28 cellular contexts compared by ENCODE assay signal in the genomic region with DNA sequence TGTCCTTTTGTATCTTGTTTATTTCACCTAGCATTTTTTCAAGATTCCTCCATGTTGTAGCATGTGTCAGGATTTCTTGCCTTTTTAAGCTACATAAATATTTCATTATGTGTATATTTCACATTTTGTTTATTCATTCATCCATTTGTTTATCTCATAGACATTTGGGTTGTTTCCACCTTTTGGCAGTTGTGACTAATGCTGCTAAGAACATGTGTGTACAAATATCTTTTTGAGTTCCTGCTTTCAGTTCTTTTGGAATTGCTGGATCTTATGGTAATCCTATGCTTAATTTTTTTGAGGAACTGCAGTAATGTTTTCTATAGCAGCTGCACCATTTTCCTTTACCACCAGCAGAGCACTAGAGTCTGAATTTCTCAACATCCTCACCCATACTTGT.
"Had no signal": no experiment of that assay in that cellular context is flagged by ENCODE, and none has a peak within 500 bp of the region (broad histone marks: within the 10 kb centered on the region; RNA-seq: fewer than 3 reads in every experiment).

No MANE protein-coding gene starts in this region.

- DNase-seq: hypothalamus; immature natural killer cell; kidney; left colon; left lung; lower lobe of right lung; mammary epithelial cell; mesenchymal stem cell; naive B cell; ovary; right lobe of liver; stimulated activated CD4-positive, alpha-beta T cell treated with anti-CD3 and anti-CD28 coated beads, Interleukin-1b, Interleukin-23, amount 100 ng/mL, for 48 hours; stimulated activated CD4-positive, alpha-beta T cell treated with anti-CD3 and anti-CD28 coated beads, Interleukin-2, amount 100 ng/mL, for 48 hours; stimulated activated CD4-positive, alpha-beta T cell treated with anti-CD3 and anti-CD28 coated beads, Interleukin-4, amount 100 ng/mL, for 4 hours; stimulated activated CD8-positive, alpha-beta memory T cell treated with anti-CD3 and anti-CD28 coated beads, Interleukin-4, amount 100 ng/mL, for 48 hours; stimulated activated naive CD4-positive, alpha-beta T cell treated with Interleukin-2 at 50 U/mL for 16 hours; stimulated activated naive CD8-positive, alpha-beta T cell treated with anti-CD3 and anti-CD28 coated beads, Interleukin-15, amount 100 ng/mL, for 72 hours; substantia nigra had no signal

- H3K27ac Mint-ChIP-seq: immature natural killer cell; mesothelial cell of epicardium; naive B cell; natural killer cell treated with Interleukin-12 subunit alpha and Interleukin-12 subunit beta and Interleukin-15 and Interleukin-18, amount 100 ng/mL, for 72 hours; progenitor cell of endocrine pancreas; stimulated activated memory B cell treated with anti-CD40 and anti-IgM and Interleukin-4, amounts not matched to agents 10 μg/mL and 1 μg/mL and 100 μg/mL, for 72 hours; stimulated activated naive CD8-positive, alpha-beta T cell treated with anti-CD3 and anti-CD28 coated beads, Interleukin-15, amount 100 ng/mL, for 72 hours; type B pancreatic cell had no signal

- H3K9me3 ChIP-seq: lower lobe of right lung, right lobe of liver, vagina had no signal

- H3K4me1 Mint-ChIP-seq: immature natural killer cell; mesothelial cell of epicardium; naive B cell; stimulated activated memory B cell treated with anti-CD40 and anti-IgM and Interleukin-4, amounts not matched to agents 10 μg/mL and 1 μg/mL and 100 μg/mL, for 72 hours; stimulated activated naive CD8-positive, alpha-beta T cell treated with anti-CD3 and anti-CD28 coated beads, Interleukin-15, amount 100 ng/mL, for 72 hours had no signal

- H3K36me3 Mint-ChIP-seq: natural killer cell treated with Interleukin-12 subunit alpha and Interleukin-12 subunit beta and Interleukin-15 and Interleukin-18, amount 100 ng/mL, for 72 hours; stimulated activated memory B cell treated with anti-CD40 and anti-IgM and Interleukin-4, amounts not matched to agents 10 μg/mL and 1 μg/mL and 100 μg/mL, for 72 hours; type B pancreatic cell had no signal

- H3K4me2 ChIP-seq: smooth muscle cell had no signal

- H3K27me3 ChIP-seq: left lung, ovary, right atrium auricular region, right lobe of liver, tibial nerve, vagina had no signal

- H3K27ac ChIP-seq: left lung, lower lobe of right lung, ovary, right atrium auricular region, right lobe of liver, tibial nerve, vagina had no signal

- ATAC-seq: left colon; left lung; lower lobe of right lung; natural killer cell treated with Interleukin-12 subunit alpha and Interleukin-12 subunit beta and Interleukin-15 and Interleukin-18, amount 100 ng/mL, for 72 hours; right lobe of liver; stimulated activated memory B cell treated with anti-CD40 and anti-IgM and Interleukin-4, amounts not matched to agents 10 μg/mL and 1 μg/mL and 100 μg/mL, for 72 hours; stimulated activated naive CD8-positive, alpha-beta T cell treated with anti-CD3 and anti-CD28 coated beads, Interleukin-15, amount 100 ng/mL, for 72 hours had no signal

- H3K4me3 ChIP-seq: left lung, lower lobe of right lung, ovary, right atrium auricular region, right lobe of liver, smooth muscle cell, tibial nerve, vagina had no signal

- FAIRE-seq: islet of Langerhans, kidney had no signal

- H3K9me3 Mint-ChIP-seq: natural killer cell treated with Interleukin-12 subunit alpha and Interleukin-12 subunit beta and Interleukin-15 and Interleukin-18, amount 100 ng/mL, for 72 hours; type B pancreatic cell had no signal

- H3K4me3 Mint-ChIP-seq: immature natural killer cell; mesothelial cell of epicardium; naive B cell; natural killer cell treated with Interleukin-12 subunit alpha and Interleukin-12 subunit beta and Interleukin-15 and Interleukin-18, amount 100 ng/mL, for 72 hours; stimulated activated memory B cell treated with anti-CD40 and anti-IgM and Interleukin-4, amounts not matched to agents 10 μg/mL and 1 μg/mL and 100 μg/mL, for 72 hours; stimulated activated naive CD8-positive, alpha-beta T cell treated with anti-CD3 and anti-CD28 coated beads, Interleukin-15, amount 100 ng/mL, for 72 hours; type B pancreatic cell had no signal

- H3K4me1 ChIP-seq: left lung, lower lobe of right lung, right atrium auricular region, right lobe of liver, tibial nerve, vagina had no signal

- H3K27me3 Mint-ChIP-seq: progenitor cell of endocrine pancreas, type B pancreatic cell had no signal

- H3K36me3 ChIP-seq: left lung, lower lobe of right lung, ovary, right atrium auricular region, right lobe of liver, tibial nerve, vagina had no signal
